Comparison of ENCODE assay signal across 9 cellular contexts in the genomic region with DNA sequence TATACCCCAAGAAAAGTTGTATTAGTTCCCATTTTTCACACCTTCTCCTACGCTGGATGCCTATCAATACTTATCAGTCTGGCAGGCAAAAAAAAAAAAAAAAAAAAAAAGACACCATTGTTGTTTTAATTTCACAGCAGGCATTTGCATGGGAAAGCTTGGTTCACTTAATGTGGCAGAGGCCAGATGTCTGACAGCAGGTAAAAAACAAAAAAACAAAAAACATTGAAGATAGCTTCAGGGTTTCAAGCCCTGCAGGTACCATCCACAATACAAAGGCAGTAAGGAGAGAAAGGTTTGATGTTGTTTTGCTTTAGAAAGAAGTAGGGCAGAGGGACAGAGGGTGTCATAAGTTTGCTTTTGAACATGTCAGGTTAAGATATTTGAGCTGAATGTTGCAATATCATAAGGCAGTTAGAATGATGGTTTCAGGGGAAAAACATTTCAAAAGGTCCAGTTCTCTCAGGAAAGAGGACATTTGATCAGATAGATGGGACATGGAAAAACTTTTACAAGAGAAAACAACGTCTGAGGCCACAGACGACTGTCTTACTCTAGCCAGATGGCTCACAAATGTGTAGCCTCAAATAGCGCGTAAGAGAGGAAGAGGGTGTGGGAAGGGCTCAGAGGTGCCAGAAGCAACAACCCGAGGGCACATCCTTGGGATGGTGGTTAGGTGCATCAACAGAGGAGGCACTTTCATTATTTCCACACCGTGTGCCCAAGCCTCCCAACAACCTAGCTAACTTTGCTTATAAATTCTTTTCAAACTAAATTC. TPM values are rescaled to one million over a fixed set of nuclear protein-coding genes. Genes with fewer than 3 reads are reported as not detected.
DNase-seq lines count a peak whose midpoint lies in the region; FAIRE-seq and TF ChIP-seq lines count a peak whose summit lies in the region.
"Had no signal": no experiment of that assay in that cellular context is flagged by ENCODE, and none has a peak within 500 bp of the region (broad histone marks: within the 10 kb centered on the region; RNA-seq: fewer than 3 reads in every experiment).

No MANE protein-coding gene starts in this region.

- DNase-seq in GM04504 (ENCODE audit: low read depth) (peak; percentile 47), NCI-H2171 (lab: John Stamatoyannopoulos, UW) (peak; percentile 82), bronchial epithelial cell (ENCODE audit: low read depth) (peak; percentile 66), myocyte (ENCODE audit: low read depth) (peak; percentile 9), anterior cingulate cortex (lab: John Stamatoyannopoulos, UW) (no peak), UCSD-AML1 (lab: John Stamatoyannopoulos, UW; ENCODE audit: unreplicated experiment) (no peak), HK-2 (ENCODE audit: unreplicated experiment) (no peak), GM20000 (ENCODE audit: low spot score) (no peak)
- DNase-seq: NCI-H1436 treated with DMSO at 0.1 percent for 48 hours had no signal

- no peak for FAIRE-seq in bronchial epithelial cell (lab: Jason Lieb, UNC)

- no peak overlapping the region for H3K4me3 ChIP-seq in bronchial epithelial cell (ENCODE audit: low read depth, low read length)

- peaks cover 9% of the 10 kb centered on the region for H3K27me3 ChIP-seq in bronchial epithelial cell (ENCODE audit: control insufficient read depth, insufficient read depth, low read length)

- H3K36me3 ChIP-seq in bronchial epithelial cell (ENCODE audit: control insufficient read depth, insufficient read depth, low read length) = no peaks in the 10 kb centered on the region

- TF ChIP-seq CTCF in bronchial epithelial cell (IDR thresholded peaks at IDR 0.05; ENCODE audit: insufficient read depth, low read length, severe bottlenecking) = no peak
- no peak for TF ChIP-seq CTCF in GM20000 (IDR thresholded peaks at IDR 0.05; ENCODE audit: extremely low read depth, missing control alignments)

RNA-seq across cellular contexts. Expression of gene PCOLCE2, which starts 25.7 kb away (rescaled TPM):
- total RNA-seq in bronchial epithelial cell = 0.38 and 1.1 TPM in 2 replicates
- 0.21 TPM in 1 of 2 replicates, not detected in the other for total RNA-seq in myocyte
- polyA plus RNA-seq in myocyte (2012) = 0.24 TPM

Comparison
In these comparisons a context has a peak if more than half of its experiments do, and no peak if none do; other contexts are left out.
1. DNase-seq: peak in GM04504 (single experiment), NCI-H2171 (single experiment), bronchial epithelial cell (single experiment) and myocyte (single experiment); none in anterior cingulate cortex (0 of 58), UCSD-AML1 (single experiment), HK-2 (single experiment) and GM20000 (single experiment).